In the genomic region with DNA sequence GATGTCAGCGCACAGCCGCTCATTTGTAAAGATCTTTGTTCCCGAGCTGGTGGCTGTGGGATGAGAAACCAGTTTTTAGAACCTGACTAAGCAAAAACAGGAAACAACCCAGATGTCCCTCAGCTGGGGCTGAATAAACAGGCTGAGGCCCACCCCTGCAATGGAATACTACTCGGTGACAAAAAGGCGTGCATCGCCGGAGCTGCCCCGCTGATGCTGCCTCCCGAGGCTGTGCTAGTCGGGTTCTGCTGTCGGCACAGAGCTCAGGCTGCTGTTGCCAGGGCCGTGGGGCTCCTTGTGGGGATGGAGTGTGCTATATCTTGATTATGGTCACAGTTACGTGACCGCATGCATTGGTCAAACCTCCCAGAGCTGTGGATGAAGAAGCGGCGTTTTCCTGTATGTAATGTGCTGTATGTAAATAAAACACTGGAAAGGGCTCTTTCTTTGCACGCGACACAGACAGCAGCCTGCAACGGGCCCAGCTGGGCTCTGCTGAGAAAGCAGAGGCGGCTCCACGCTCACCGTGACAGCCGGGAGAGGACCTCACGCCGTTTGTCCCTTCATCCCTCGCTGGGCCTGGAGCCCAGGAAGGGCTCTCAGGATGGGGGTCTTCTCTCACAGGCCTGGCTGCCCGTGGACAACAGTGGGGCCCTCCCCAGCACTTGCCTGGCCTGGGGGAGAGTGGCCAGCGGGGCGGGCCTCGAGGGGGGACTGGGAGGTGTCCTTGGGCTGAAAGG, we compare ENCODE assay signal across 1 cellular context.
A peak's percentile ranks its signal among the peaks of the same experiment; 100 is the strongest.
TF ChIP-seq lines count a peak whose summit lies in the region.

No MANE protein-coding gene starts in this region.

TF ChIP-seq in HepG2, 621 proteins besides CTCF, POLR2A, EP300 and RAD21 (continued from another document):
- TF ChIP-seq, protein P1, sequence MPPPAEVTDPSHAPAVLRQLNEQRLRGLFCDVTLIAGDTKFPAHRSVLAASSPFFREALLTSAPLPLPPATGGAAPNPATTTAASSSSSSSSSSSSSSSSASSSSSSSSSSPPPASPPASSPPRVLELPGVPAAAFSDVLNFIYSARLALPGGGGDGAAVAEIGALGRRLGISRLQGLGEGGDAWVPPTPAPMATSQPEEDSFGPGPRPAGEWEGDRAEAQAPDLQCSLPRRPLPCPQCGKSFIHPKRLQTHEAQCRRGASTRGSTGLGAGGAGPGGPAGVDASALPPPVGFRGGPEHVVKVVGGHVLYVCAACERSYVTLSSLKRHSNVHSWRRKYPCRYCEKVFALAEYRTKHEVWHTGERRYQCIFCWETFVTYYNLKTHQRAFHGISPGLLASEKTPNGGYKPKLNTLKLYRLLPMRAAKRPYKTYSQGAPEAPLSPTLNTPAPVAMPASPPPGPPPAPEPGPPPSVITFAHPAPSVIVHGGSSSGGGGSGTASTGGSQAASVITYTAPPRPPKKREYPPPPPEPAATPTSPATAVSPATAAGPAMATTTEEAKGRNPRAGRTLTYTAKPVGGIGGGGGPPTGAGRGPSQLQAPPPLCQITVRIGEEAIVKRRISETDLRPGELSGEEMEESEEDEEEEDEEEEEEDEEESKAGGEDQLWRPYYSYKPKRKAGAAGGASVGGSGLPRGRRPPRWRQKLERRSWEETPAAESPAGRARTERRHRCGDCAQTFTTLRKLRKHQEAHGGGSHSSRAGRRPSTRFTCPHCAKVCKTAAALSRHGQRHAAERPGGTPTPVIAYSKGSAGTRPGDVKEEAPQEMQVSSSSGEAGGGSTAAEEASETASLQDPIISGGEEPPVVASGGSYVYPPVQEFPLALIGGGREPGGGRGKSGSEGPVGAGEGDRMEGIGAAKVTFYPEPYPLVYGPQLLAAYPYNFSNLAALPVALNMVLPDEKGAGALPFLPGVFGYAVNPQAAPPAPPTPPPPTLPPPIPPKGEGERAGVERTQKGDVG (CRISPR knock-in tag; IDR thresholded peaks at IDR 0.05; ENCODE audit: borderline replicate concordance), result no peak
- TF ChIP-seq, protein P2, sequence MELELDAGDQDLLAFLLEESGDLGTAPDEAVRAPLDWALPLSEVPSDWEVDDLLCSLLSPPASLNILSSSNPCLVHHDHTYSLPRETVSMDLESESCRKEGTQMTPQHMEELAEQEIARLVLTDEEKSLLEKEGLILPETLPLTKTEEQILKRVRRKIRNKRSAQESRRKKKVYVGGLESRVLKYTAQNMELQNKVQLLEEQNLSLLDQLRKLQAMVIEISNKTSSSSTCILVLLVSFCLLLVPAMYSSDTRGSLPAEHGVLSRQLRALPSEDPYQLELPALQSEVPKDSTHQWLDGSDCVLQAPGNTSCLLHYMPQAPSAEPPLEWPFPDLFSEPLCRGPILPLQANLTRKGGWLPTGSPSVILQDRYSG (CRISPR knock-in tag; IDR thresholded peaks at IDR 0.05), result no peak
- TF ChIP-seq, protein P3, sequence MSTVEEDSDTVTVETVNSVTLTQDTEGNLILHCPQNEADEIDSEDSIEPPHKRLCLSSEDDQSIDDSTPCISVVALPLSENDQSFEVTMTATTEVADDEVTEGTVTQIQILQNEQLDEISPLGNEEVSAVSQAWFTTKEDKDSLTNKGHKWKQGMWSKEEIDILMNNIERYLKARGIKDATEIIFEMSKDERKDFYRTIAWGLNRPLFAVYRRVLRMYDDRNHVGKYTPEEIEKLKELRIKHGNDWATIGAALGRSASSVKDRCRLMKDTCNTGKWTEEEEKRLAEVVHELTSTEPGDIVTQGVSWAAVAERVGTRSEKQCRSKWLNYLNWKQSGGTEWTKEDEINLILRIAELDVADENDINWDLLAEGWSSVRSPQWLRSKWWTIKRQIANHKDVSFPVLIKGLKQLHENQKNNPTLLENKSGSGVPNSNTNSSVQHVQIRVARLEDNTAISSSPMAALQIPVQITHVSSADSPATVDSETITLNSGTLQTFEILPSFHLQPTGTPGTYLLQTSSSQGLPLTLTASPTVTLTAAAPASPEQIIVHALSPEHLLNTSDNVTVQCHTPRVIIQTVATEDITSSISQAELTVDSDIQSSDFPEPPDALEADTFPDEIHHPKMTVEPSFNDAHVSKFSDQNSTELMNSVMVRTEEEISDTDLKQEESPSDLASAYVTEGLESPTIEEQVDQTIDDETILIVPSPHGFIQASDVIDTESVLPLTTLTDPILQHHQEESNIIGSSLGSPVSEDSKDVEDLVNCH (CRISPR knock-in tag; IDR thresholded peaks at IDR 0.05), result no peak
- TF ChIP-seq TEAD2 (CRISPR knock-in tag; IDR thresholded peaks at IDR 0.05), result no peak
- TF ChIP-seq KLF15 (CRISPR knock-in tag; IDR thresholded peaks at IDR 0.05; ENCODE audit: borderline replicate concordance), result no peak
- no peak for TF ChIP-seq CHD2 (IDR thresholded peaks at IDR 0.05; ENCODE audit: low read depth, low read length)
- TF ChIP-seq TAF1 (CRISPR knock-in tag; IDR thresholded peaks at IDR 0.05), result no peak
- no peak for TF ChIP-seq HOXD1 (CRISPR knock-in tag; IDR thresholded peaks at IDR 0.05)
- TF ChIP-seq GZF1 (CRISPR knock-in tag; IDR thresholded peaks at IDR 0.05), result no peak
- TF ChIP-seq TARDBP (CRISPR knock-in tag; IDR thresholded peaks at IDR 0.05), result peak; percentile 35; the same call in 1 of the 2 replicates
- TF ChIP-seq CBX1 (IDR thresholded peaks at IDR 0.05; ENCODE audit: low read depth), result no peak
- TF ChIP-seq ZNF616 (CRISPR knock-in tag; IDR thresholded peaks at IDR 0.05; ENCODE audit: low read depth), result no peak
- TF ChIP-seq U2AF2 (IDR thresholded peaks at IDR 0.05; ENCODE audit: low read depth, low read length), result no peak
- TF ChIP-seq, protein P4, sequence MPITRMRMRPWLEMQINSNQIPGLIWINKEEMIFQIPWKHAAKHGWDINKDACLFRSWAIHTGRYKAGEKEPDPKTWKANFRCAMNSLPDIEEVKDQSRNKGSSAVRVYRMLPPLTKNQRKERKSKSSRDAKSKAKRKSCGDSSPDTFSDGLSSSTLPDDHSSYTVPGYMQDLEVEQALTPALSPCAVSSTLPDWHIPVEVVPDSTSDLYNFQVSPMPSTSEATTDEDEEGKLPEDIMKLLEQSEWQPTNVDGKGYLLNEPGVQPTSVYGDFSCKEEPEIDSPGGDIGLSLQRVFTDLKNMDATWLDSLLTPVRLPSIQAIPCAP (CRISPR knock-in tag; IDR thresholded peaks at IDR 0.05; ENCODE audit: low read depth), result no peak
- TF ChIP-seq, protein P5, sequence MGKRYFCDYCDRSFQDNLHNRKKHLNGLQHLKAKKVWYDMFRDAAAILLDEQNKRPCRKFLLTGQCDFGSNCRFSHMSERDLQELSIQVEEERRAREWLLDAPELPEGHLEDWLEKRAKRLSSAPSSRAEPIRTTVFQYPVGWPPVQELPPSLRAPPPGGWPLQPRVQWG (CRISPR knock-in tag; IDR thresholded peaks at IDR 0.05; ENCODE audit: borderline replicate concordance, low read depth), result no peak
- no peak for TF ChIP-seq TGIF2 (CRISPR knock-in tag; IDR thresholded peaks at IDR 0.05)
- no peak for TF ChIP-seq FOXP1 (IDR thresholded peaks at IDR 0.05)
- TF ChIP-seq FOXP1 (CRISPR knock-in tag; IDR thresholded peaks at IDR 0.05), result 0 out of 2 replicates have a peak, but pooled peaks have one; percentile 24
- TF ChIP-seq, protein P6, sequence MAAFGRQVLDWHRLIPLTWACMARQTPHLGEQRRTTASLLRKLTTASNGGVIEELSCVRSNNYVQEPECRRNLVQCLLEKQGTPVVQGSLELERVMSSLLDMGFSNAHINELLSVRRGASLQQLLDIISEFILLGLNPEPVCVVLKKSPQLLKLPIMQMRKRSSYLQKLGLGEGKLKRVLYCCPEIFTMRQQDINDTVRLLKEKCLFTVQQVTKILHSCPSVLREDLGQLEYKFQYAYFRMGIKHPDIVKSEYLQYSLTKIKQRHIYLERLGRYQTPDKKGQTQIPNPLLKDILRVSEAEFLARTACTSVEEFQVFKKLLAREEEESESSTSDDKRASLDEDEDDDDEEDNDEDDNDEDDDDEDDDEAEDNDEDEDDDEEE (CRISPR knock-in tag; IDR thresholded peaks at IDR 0.05), result no peak
- no peak for TF ChIP-seq NFIC (IDR thresholded peaks at IDR 0.05; ENCODE audit: low read length)
- TF ChIP-seq ZNF589 (CRISPR knock-in tag; conservative IDR thresholded peaks at IDR 0.05), result 0 out of 2 replicates have a peak, but pooled peaks have one; percentile 53
- no peak for TF ChIP-seq ZNF766 (CRISPR knock-in tag; IDR thresholded peaks at IDR 0.05; ENCODE audit: borderline replicate concordance)
- TF ChIP-seq JUN (CRISPR knock-in tag; IDR thresholded peaks at IDR 0.05), result no peak
- TF ChIP-seq SMAD1 (CRISPR knock-in tag; IDR thresholded peaks at IDR 0.05; ENCODE audit: borderline replicate concordance, low read depth), result no peak
- no peak for TF ChIP-seq PCBP2 (optimal IDR thresholded peaks at IDR 0.05; ENCODE audit: low read depth, low read length, poor library complexity, severe bottlenecking)
